In the genomic region with DNA sequence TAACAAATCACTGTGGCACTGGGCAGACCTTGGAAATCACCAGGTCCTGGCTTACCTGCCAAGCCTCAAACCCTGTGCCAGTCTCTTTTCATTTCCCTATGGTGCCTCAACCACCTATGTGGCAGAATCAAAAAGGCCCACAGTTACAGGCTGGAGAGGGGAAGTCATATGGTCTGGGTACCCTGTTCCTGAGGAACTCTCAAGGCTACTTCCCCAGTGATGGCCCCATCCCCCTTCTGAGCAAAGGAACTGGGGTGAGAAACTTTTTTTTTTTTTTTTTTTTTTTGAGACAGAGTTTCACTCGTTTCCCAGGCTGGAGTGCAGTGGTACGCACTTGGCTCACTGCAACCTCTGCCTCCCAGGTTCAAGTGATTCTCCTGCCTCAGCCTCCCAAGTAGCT, we compare ENCODE assay signal across 13 cellular contexts.
DNase-seq lines count a peak whose midpoint lies in the region; ATAC-seq and TF ChIP-seq lines count a peak whose summit lies in the region.
"Had no signal": no experiment of that assay in that cellular context is flagged by ENCODE, and none has a peak within 500 bp of the region (broad histone marks: within the 10 kb centered on the region; RNA-seq: fewer than 3 reads in every experiment).

No MANE protein-coding gene starts in this region.

- H3K36me3 ChIP-seq in heart left ventricle, result peaks cover 3 to 79% (median 64%) of the 10 kb centered on the region in 9 donors
- H3K36me3 ChIP-seq in rectal smooth muscle tissue (ENCODE audit: control insufficient read depth, insufficient read depth, low read length), result peaks cover 14% of the 10 kb centered on the region

- no peak overlapping the region for H3K4me3 ChIP-seq in heart left ventricle
- no peak overlapping the region for H3K4me3 ChIP-seq in rectal smooth muscle tissue (ENCODE audit: low read length)

- no peaks in the 10 kb centered on the region; the same call in none of the 2 replicates for H3K27me3 Mint-ChIP-seq in HFFc6 (ENCODE audit: insufficient read depth)
- H3K27me3 Mint-ChIP-seq: activated CD4-positive, alpha-beta T cell treated with anti-CD3 and anti-CD28 coated beads for 36 hours; memory B cell had no signal

- intact Hi-C loops in heart left ventricle (cut with DNase I), result no loop called here

- H3K27ac ChIP-seq in heart left ventricle (peak overlapping the region in 11 of 12 donors; percentile 45 to 94 (median 68)), rectal smooth muscle tissue (ENCODE audit: low read depth, low read length) (peak overlapping the region; percentile 63)

- H3K27ac Mint-ChIP-seq in HFFc6, result no peak overlapping the region

- H3K4me3 Mint-ChIP-seq in HFFc6, result no peak overlapping the region
- H3K4me3 Mint-ChIP-seq: activated CD4-positive, alpha-beta T cell treated with anti-CD3 and anti-CD28 coated beads for 36 hours; memory B cell had no signal

- H3K4me1 ChIP-seq in heart left ventricle, result peaks cover 6 to 95% (median 83%) of the 10 kb centered on the region in 12 donors
- H3K4me1 ChIP-seq in rectal smooth muscle tissue (ENCODE audit: control insufficient read depth, insufficient read depth, low read length), result peaks cover 45% of the 10 kb centered on the region

- H3K9ac ChIP-seq in rectal smooth muscle tissue (ENCODE audit: low read length), result no peak overlapping the region

- H3K9me3 ChIP-seq in heart left ventricle, result no peaks in the 10 kb centered on the region

- H3K4me1 Mint-ChIP-seq in HFFc6 (ENCODE audit: low read depth), result peaks cover 23% of the 10 kb centered on the region

- no peaks in the 10 kb centered on the region for H3K9me3 Mint-ChIP-seq in HFFc6
- H3K9me3 Mint-ChIP-seq: memory B cell had no signal

- DNase-seq in Ammon's horn (ENCODE audit: low spot score), result peak; percentile 66
- DNase-seq in NOMO-1 (lab: John Stamatoyannopoulos, UW; ENCODE audit: unreplicated experiment in 2 of 2), result peak; percentile 39 to 60
- DNase-seq in heart left ventricle, result peak in 2 of 5 donors; percentile 43 to 50
- DNase-seq in GM19240 (ENCODE audit: insufficient read length, low spot score), result no peak
- no peak for DNase-seq in stimulated activated CD4-positive, alpha-beta T cell treated with anti-CD3 and anti-CD28 coated beads, Interleukin-4, amount 100 ng/mL, for 4 hours
- DNase-seq in HFFc6, result no peak
- DNase-seq: activated CD4-positive, alpha-beta T cell treated with anti-CD3 and anti-CD28 coated beads for 36 hours; EL; glutamatergic neuron; IMR-90 had no signal

- peaks cover 12% of the 10 kb centered on the region for H3K36me3 Mint-ChIP-seq in HFFc6 (ENCODE audit: low read depth)

- peak in 3 of 4 donors; percentile 20 to 56 (median 49) for ATAC-seq in heart left ventricle
- no peak for ATAC-seq in GM18519 (IDR thresholded peaks at IDR 0.05; ENCODE audit: low FRiP score, unreplicated experiment)
- ATAC-seq: activated CD4-positive, alpha-beta T cell treated with anti-CD3 and anti-CD28 coated beads for 36 hours had no signal

- H3K27me3 ChIP-seq in heart left ventricle (no peaks in the 10 kb centered on the region), rectal smooth muscle tissue (ENCODE audit: control insufficient read depth, insufficient read depth, low read length) (no peaks in the 10 kb centered on the region)

- no peak for TF ChIP-seq POLR2A in heart left ventricle (IDR thresholded peaks at IDR 0.05)

- WGBS in heart left ventricle, 4 donors, result 53 to 66% (median 59%) methylated on average over 2 of the region's 2 CpGs

- TF ChIP-seq CTCF in heart left ventricle (IDR thresholded peaks at IDR 0.05) (no peak), HFFc6 (IDR thresholded peaks at IDR 0.05) (no peak)

Comparison
In these comparisons a context has a peak if more than half of its experiments do, and no peak if none do; other contexts are left out.
1. DNase-seq: peak in Ammon's horn (single experiment) and NOMO-1 (2 of 2); none in GM19240 (single experiment), stimulated activated CD4-positive, alpha-beta T cell treated with anti-CD3 and anti-CD28 coated beads, Interleukin-4, amount 100 ng/mL, for 4 hours (0 of 2) and HFFc6 (single experiment).